ENCODE assay signal across 8 cellular contexts in the genomic region with DNA sequence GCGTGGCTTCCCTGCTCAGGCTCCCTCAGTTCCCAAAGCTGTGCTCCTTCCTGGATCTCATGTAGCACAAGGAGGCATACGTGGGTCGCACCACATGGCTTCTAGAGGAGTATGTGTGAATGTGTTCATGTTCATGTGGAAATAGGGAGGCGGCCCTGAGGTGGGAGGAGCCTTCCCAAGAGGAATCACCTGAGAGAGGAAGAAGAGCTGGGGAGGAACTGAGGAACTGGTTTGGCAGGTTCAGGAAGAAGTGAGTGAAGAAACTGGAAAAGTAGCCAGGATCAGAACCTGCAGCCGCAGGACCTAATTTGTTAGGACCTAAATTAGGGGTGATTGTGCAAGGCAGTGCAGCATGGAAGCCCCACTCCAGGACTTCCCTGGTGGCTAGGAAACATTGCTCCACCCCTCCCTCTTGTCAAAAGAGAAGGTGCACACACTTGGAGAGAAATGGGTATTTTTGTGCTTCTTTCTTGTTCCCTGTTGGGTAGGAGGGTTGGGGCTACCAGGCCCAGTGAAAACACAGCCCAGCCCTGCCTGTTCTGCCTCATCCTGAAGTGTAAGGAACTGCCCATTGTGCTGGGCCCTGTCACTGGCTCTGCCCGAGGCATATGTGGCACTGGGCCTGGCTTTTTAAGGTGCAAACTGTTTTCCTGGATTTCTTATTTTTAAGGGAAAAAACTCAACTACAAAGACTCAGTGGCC. TPM values are rescaled to one million over a fixed set of nuclear protein-coding genes. Genes with fewer than 3 reads are reported as not detected.
DNase-seq lines count a peak whose midpoint lies in the region; ATAC-seq and TF ChIP-seq lines count a peak whose summit lies in the region.

No MANE protein-coding gene starts in this region.

- TF ChIP-seq POLR2A in upper lobe of left lung (IDR thresholded peaks at IDR 0.05): no peak

- H3K4me2 ChIP-seq in OCI-LY7 (ENCODE audit: low read length): no peak overlapping the region

- TF ChIP-seq CTCF in upper lobe of left lung (IDR thresholded peaks at IDR 0.05) (no peak), GM13976 (IDR thresholded peaks at IDR 0.05; ENCODE audit: borderline replicate concordance, control extremely low read depth, extremely low read depth, insufficient read depth, missing control alignments) (no peak), OCI-LY7 (conservative IDR thresholded peaks at IDR 0.05; ENCODE audit: low read length) (no peak)

- no peaks in the 10 kb centered on the region for H3K27me3 Mint-ChIP-seq in activated CD4-positive, alpha-beta T cell treated with anti-CD3 and anti-CD28 coated beads, Interleukin-2, amount 10 ng/mL, durations not matched to agents 24 days and 14 days
- H3K27me3 Mint-ChIP-seq in dendritic cell treated with granulocyte-macrophage colony-stimulating factor and Interleukin-4, amounts not matched to agents 40 ng/mL and 50 ng/mL, for 4 days: peaks cover 5% of the 10 kb centered on the region

- H3K27me3 ChIP-seq in upper lobe of left lung: no peaks in the 10 kb centered on the region

- H3K4me3 ChIP-seq in upper lobe of left lung (no peak overlapping the region), OCI-LY7 (ENCODE audit: low read depth, low read length, poor library complexity, severe bottlenecking) (no peak overlapping the region)

- no peak for DNase-seq in activated CD4-positive, alpha-beta T cell treated with anti-CD3 and anti-CD28 coated beads, Interleukin-2, amount 10 ng/mL, durations not matched to agents 24 days and 14 days
- no peak for DNase-seq in activated CD4-positive, alpha-beta T cell treated with anti-CD3 and anti-CD28 coated beads for 48 hours
- DNase-seq in mucosa of gallbladder (ENCODE audit: low spot score) (peak; percentile 77), upper lobe of left lung (no peak), GM13976 (ENCODE audit: low spot score) (no peak), OCI-LY7 (ENCODE audit: low spot score) (no peak)

- peak overlapping the region; percentile 74 for H3K27ac Mint-ChIP-seq in activated CD4-positive, alpha-beta T cell treated with anti-CD3 and anti-CD28 coated beads, Interleukin-2, amount 10 ng/mL, durations not matched to agents 24 days and 14 days
- H3K27ac Mint-ChIP-seq in dendritic cell treated with granulocyte-macrophage colony-stimulating factor and Interleukin-4, amounts not matched to agents 40 ng/mL and 50 ng/mL, for 4 days: peak overlapping the region; percentile 88

- ATAC-seq in upper lobe of left lung (ENCODE audit: low FRiP score in 2 of 2) (peak; percentile 1 to 35), HG02678 (IDR thresholded peaks at IDR 0.05; ENCODE audit: unreplicated experiment) (no peak)

- peaks cover 22% of the 10 kb centered on the region for H3K36me3 Mint-ChIP-seq in activated CD4-positive, alpha-beta T cell treated with anti-CD3 and anti-CD28 coated beads, Interleukin-2, amount 10 ng/mL, durations not matched to agents 24 days and 14 days (ENCODE audit: low read depth)
- H3K36me3 Mint-ChIP-seq in dendritic cell treated with granulocyte-macrophage colony-stimulating factor and Interleukin-4, amounts not matched to agents 40 ng/mL and 50 ng/mL, for 4 days (ENCODE audit: low read depth): no peaks in the 10 kb centered on the region

- in situ Hi-C loops in GM13976 (cut with MboI; ENCODE audit: low sequenced_read_pairs, unreplicated experiment): no loop called here

- no peak overlapping the region for H3K4me3 Mint-ChIP-seq in activated CD4-positive, alpha-beta T cell treated with anti-CD3 and anti-CD28 coated beads, Interleukin-2, amount 10 ng/mL, durations not matched to agents 24 days and 14 days
- H3K4me3 Mint-ChIP-seq in dendritic cell treated with granulocyte-macrophage colony-stimulating factor and Interleukin-4, amounts not matched to agents 40 ng/mL and 50 ng/mL, for 4 days: no peak overlapping the region

- H4K20me1 ChIP-seq in OCI-LY7 (ENCODE audit: insufficient read depth, low read length): no peaks in the 10 kb centered on the region

- 75 to 81% methylated on average over 6 of the region's 6 CpGs for WGBS in upper lobe of left lung, 2 donors

- peaks cover 36% of the 10 kb centered on the region for H3K4me1 Mint-ChIP-seq in activated CD4-positive, alpha-beta T cell treated with anti-CD3 and anti-CD28 coated beads, Interleukin-2, amount 10 ng/mL, durations not matched to agents 24 days and 14 days
- peaks cover 71% of the 10 kb centered on the region for H3K4me1 Mint-ChIP-seq in dendritic cell treated with granulocyte-macrophage colony-stimulating factor and Interleukin-4, amounts not matched to agents 40 ng/mL and 50 ng/mL, for 4 days (ENCODE audit: low read depth)

- BruUV-seq in OCI-LY7 (replicated peaks; lab: Mats Ljungman, UMichigan): no TSS peak

- H3K9me3 ChIP-seq in upper lobe of left lung (no peaks in the 10 kb centered on the region), OCI-LY7 (ENCODE audit: low read length) (no peaks in the 10 kb centered on the region)

- POLR2A ChIA-PET in OCI-LY7 (lab: Charles Lee): no interaction called here

- no peaks in the 10 kb centered on the region for H3K9me3 Mint-ChIP-seq in activated CD4-positive, alpha-beta T cell treated with anti-CD3 and anti-CD28 coated beads, Interleukin-2, amount 10 ng/mL, durations not matched to agents 24 days and 14 days
- peaks cover 7% of the 10 kb centered on the region for H3K9me3 Mint-ChIP-seq in dendritic cell treated with granulocyte-macrophage colony-stimulating factor and Interleukin-4, amounts not matched to agents 40 ng/mL and 50 ng/mL, for 4 days

- TF ChIP-seq EP300 in upper lobe of left lung (IDR thresholded peaks at IDR 0.05): no peak

- CTCF ChIA-PET in OCI-LY7 (lab: Charles Lee; ENCODE audit: unreplicated experiment): interaction anchor here (0.6 kb wide), 1 partner anchor 71 kb away, joined by 4 read pairs; no protein-coding TSS in a partner anchor

- H3K36me3 ChIP-seq in upper lobe of left lung (no peaks in the 10 kb centered on the region), OCI-LY7 (ENCODE audit: insufficient read depth, low read length) (no peaks in the 10 kb centered on the region)

- peak overlapping the region; percentile 62 to 78 (median 73) for H3K27ac ChIP-seq in upper lobe of left lung
- H3K27ac ChIP-seq in OCI-LY7 (ENCODE audit: low read depth, low read length, poor library complexity, severe bottlenecking): no peak overlapping the region

- H3K4me1 ChIP-seq in upper lobe of left lung: peaks cover 14 to 25% (median 22%) of the 10 kb centered on the region in 4 donors
- no peaks in the 10 kb centered on the region for H3K4me1 ChIP-seq in OCI-LY7 (ENCODE audit: insufficient read depth, low read length, poor library complexity, severe bottlenecking)

- intact Hi-C loops in activated CD4-positive, alpha-beta T cell treated with anti-CD3 and anti-CD28 coated beads, Interleukin-2, amount 10 ng/mL, durations not matched to agents 24 days and 14 days (cut with micrococcal nuclease): loop anchor here (2.0 to 5.0 kb wide), 3 partner anchors 20 to 62 kb away; no protein-coding TSS in a partner anchor
- intact Hi-C loops in dendritic cell treated with granulocyte-macrophage colony-stimulating factor and Interleukin-4, amounts not matched to agents 40 ng/mL and 50 ng/mL, for 4 days (cut with micrococcal nuclease): no loop called here
- intact Hi-C loops in OCI-LY7 (cut with micrococcal nuclease; ENCODE audit: unreplicated experiment): no loop called here

- no peaks in the 10 kb centered on the region for H3K9me2 ChIP-seq in OCI-LY7 (ENCODE audit: insufficient read depth, low read length)

- H2AFZ ChIP-seq in OCI-LY7 (ENCODE audit: low read length): no peak overlapping the region

- H3K79me2 ChIP-seq in OCI-LY7 (ENCODE audit: insufficient read depth, low read depth, low read length): no peaks in the 10 kb centered on the region

RNA-seq across cellular contexts. Expression of a gene that starts 20.7 kb away (rescaled TPM):
- 22.2 and 24.3 TPM in 2 replicates for total RNA-seq in activated CD4-positive, alpha-beta T cell treated with anti-CD3 and anti-CD28 coated beads, Interleukin-2, amount 10 ng/mL, durations not matched to agents 24 days and 14 days
- 26.8 TPM for total RNA-seq in mucosa of gallbladder
- total RNA-seq in upper lobe of left lung: 1 to 10 TPM; 3.0 to 7.7 (median 4.2) TPM
- not detected in 2 replicates for total RNA-seq in OCI-LY7 (2014; rRNA removed; shearing (Covaris generic))
- total RNA-seq in OCI-LY7 (2022): 0.09 and 0.21 TPM in 2 replicates
